ENCODE assay signal across 14 cellular contexts in the genomic region with DNA sequence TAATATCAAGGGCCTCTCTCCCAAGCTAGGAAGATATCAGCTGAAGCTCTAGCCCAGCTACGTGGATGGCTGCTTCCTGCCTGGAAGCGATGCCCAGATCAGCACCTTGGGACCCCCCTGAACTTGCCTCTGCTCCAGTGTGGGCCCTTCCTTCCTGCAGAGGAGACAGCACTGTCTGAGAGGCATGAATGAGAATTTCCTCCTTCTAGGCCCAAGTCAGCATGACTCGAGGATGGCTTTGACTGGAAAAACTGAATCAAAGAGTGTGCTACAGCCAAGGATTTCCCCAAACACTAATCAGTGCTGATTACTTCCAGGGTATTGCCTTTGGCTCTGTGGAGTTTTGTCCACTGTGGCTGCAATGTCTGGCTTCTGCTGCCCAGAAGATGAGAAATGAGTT. TPM values are rescaled to one million over a fixed set of nuclear protein-coding genes. Genes with fewer than 3 reads are reported as not detected.
DNase-seq lines count a peak whose midpoint lies in the region; ATAC-seq, FAIRE-seq and TF ChIP-seq lines count a peak whose summit lies in the region.
"Had no signal": no experiment of that assay in that cellular context is flagged by ENCODE, and none has a peak within 500 bp of the region (broad histone marks: within the 10 kb centered on the region; RNA-seq: fewer than 3 reads in every experiment).

No MANE protein-coding gene starts in this region.

- no peaks in the 10 kb centered on the region for H3K9me3 Mint-ChIP-seq in astrocyte (ENCODE audit: unreplicated experiment)
- H3K9me3 Mint-ChIP-seq: activated T-helper 1 cell treated with anti-CD3 and anti-CD28 coated beads, Interleukin-12 subunit alpha, Interleukin-12 subunit beta, Interleukin-2, Interleukin-4 antibody, amounts not matched to agents 30 ng/mL and 10 ng/mL and 1 ng/mL, durations not matched to agents 14 hours and 24 hours and 36 hours; neural progenitor cell had no signal

- H3K9ac ChIP-seq in SK-N-SH (no peak overlapping the region), astrocyte (ENCODE audit: low read length) (no peak overlapping the region)
- H3K9ac ChIP-seq: neural progenitor cell had no signal

- H3K4me2 ChIP-seq in SK-N-SH (peak overlapping the region; percentile 53), astrocyte (ENCODE audit: low read length) (no peak overlapping the region), hepatocyte (no peak overlapping the region)
- H3K4me2 ChIP-seq: neural progenitor cell had no signal

- 61% methylated on average over 3 of the region's 3 CpGs for whole genome bisulfite sequencing in SK-N-SH (ENCODE audit: low lambda C conversion rate)
- 83% methylated on average over 3 of the region's 3 CpGs for WGBS in hepatocyte (ENCODE audit: low lambda C conversion rate, missing lambda C conversion rate)
- WGBS in suprapubic skin, result 40% methylated on average over 3 of the region's 3 CpGs

- H3K27me3 Mint-ChIP-seq in astrocyte (ENCODE audit: low read depth, unreplicated experiment), result no peaks in the 10 kb centered on the region

- CTCF ChIA-PET in SK-N-SH (lab: Yijun Ruan, JAX), result interaction anchor here (0.9 kb wide), 1 partner anchor 134 kb away, joined by 3 read pairs; no protein-coding TSS in a partner anchor

- peak overlapping the region; percentile 60 for H3K4me3 Mint-ChIP-seq in astrocyte (ENCODE audit: unreplicated experiment)
- H3K4me3 Mint-ChIP-seq: activated T-helper 1 cell treated with anti-CD3 and anti-CD28 coated beads, Interleukin-12 subunit alpha, Interleukin-12 subunit beta, Interleukin-2, Interleukin-4 antibody, amounts not matched to agents 30 ng/mL and 10 ng/mL and 1 ng/mL, durations not matched to agents 14 hours and 24 hours and 36 hours; neural progenitor cell had no signal

- H3K27ac Mint-ChIP-seq in astrocyte (ENCODE audit: unreplicated experiment), result peak overlapping the region; percentile 97
- H3K27ac Mint-ChIP-seq: activated T-helper 1 cell treated with anti-CD3 and anti-CD28 coated beads, Interleukin-12 subunit alpha, Interleukin-12 subunit beta, Interleukin-2, Interleukin-4 antibody, amounts not matched to agents 30 ng/mL and 10 ng/mL and 1 ng/mL, durations not matched to agents 14 hours and 24 hours and 36 hours; neural progenitor cell had no signal

- H3K4me1 Mint-ChIP-seq in astrocyte (ENCODE audit: low read depth, unreplicated experiment), result peaks cover 84% of the 10 kb centered on the region

- TF ChIP-seq RAD21 in SK-N-SH (IDR thresholded peaks at IDR 0.05; ENCODE audit: low read length), result no peak

- ATAC-seq in SK-N-SH treated with all-trans-retinoic acid at 6 μM for 48 hours (no peak), HG02610 (IDR thresholded peaks at IDR 0.05; ENCODE audit: unreplicated experiment) (no peak)

- H2AFZ ChIP-seq in SK-N-SH (ENCODE audit: low read depth) (no peak overlapping the region), astrocyte (ENCODE audit: low read depth, low read length) (no peak overlapping the region), hepatocyte (no peak overlapping the region)
- H2AFZ ChIP-seq: neural progenitor cell had no signal

- peak overlapping the region in 1 of 2 experiments; percentile 65; a peak in 2 of 4 replicates for H3K27ac ChIP-seq in SK-N-SH (ENCODE audit: low read depth in 2 of 2, low read length in 1 of 2)
- peak overlapping the region; percentile 1 for H3K27ac ChIP-seq in astrocyte (ENCODE audit: low read depth, low read length)
- peak overlapping the region; percentile 18 for H3K27ac ChIP-seq in hepatocyte
- peak overlapping the region; percentile 44 for H3K27ac ChIP-seq in suprapubic skin
- H3K27ac ChIP-seq: neural progenitor cell had no signal

- H3K4me3 ChIP-seq in SK-N-SH (ENCODE audit: low read depth in 2 of 2, low read length in 1 of 2) (no peak overlapping the region), astrocyte (ENCODE audit: insufficient read depth, low read depth, low read length) (no peak overlapping the region), hepatocyte (no peak overlapping the region), suprapubic skin (no peak overlapping the region)
- H3K4me3 ChIP-seq: neural progenitor cell had no signal

- H3K4me1 ChIP-seq in SK-N-SH (ENCODE audit: control insufficient read depth in 1 of 2, insufficient read depth in 2 of 2, low read depth in 1 of 2, low read length in 1 of 2), result peaks cover 38 to 55% of the 10 kb centered on the region in 2 experiments
- peaks cover 80% of the 10 kb centered on the region for H3K4me1 ChIP-seq in astrocyte (ENCODE audit: insufficient read depth, low read length)
- H3K4me1 ChIP-seq in hepatocyte (ENCODE audit: insufficient read depth), result peaks cover 62% of the 10 kb centered on the region
- peaks cover 67% of the 10 kb centered on the region for H3K4me1 ChIP-seq in suprapubic skin

- no peak for FAIRE-seq in astrocyte (lab: Jason Lieb, UNC)

- H3K27me3 ChIP-seq in SK-N-SH (ENCODE audit: insufficient read depth) (no peaks in the 10 kb centered on the region), astrocyte (ENCODE audit: insufficient read depth, low read length) (no peaks in the 10 kb centered on the region), hepatocyte (no peaks in the 10 kb centered on the region), suprapubic skin (no peaks in the 10 kb centered on the region)
- H3K27me3 ChIP-seq: neural progenitor cell had no signal

- DNase-seq in SK-N-SH, result no peak
- DNase-seq in astrocyte (ENCODE audit: low read depth), result peak; percentile 72
- no peak for DNase-seq in hepatocyte (ENCODE audit: low spot score)
- no peak for DNase-seq in suprapubic skin (ENCODE audit: low spot score in 2 of 2)
- no peak for DNase-seq in SW480 (ENCODE audit: low spot score)
- no peak for DNase-seq in UCSD-AML1 (lab: John Stamatoyannopoulos, UW; ENCODE audit: unreplicated experiment)
- DNase-seq: 8988T, DMS79 treated with DMSO at 0.1 percent for 48 hours, NCI-H1436 treated with DMSO at 0.1 percent for 48 hours, T1000 had no signal

- no peak for TF ChIP-seq POLR2A in suprapubic skin (IDR thresholded peaks at IDR 0.05)

- H3K9me3 ChIP-seq in SK-N-SH, result no peaks in the 10 kb centered on the region
- H3K9me3 ChIP-seq in astrocyte (ENCODE audit: insufficient read depth, low read depth, low read length), result no peaks in the 10 kb centered on the region
- no peaks in the 10 kb centered on the region for H3K9me3 ChIP-seq in hepatocyte (ENCODE audit: low read depth)
- no peaks in the 10 kb centered on the region for H3K9me3 ChIP-seq in suprapubic skin

- H3K36me3 ChIP-seq in SK-N-SH (replicated peaks in 1 of 2; ENCODE audit: control insufficient read depth in 1 of 2, insufficient read depth in 2 of 2, low read length in 1 of 2), result no peaks in the 10 kb centered on the region
- no peaks in the 10 kb centered on the region for H3K36me3 ChIP-seq in astrocyte (ENCODE audit: insufficient read depth, low read length)
- H3K36me3 ChIP-seq in hepatocyte (replicated peaks; ENCODE audit: insufficient read depth, low read depth), result no peaks in the 10 kb centered on the region
- H3K36me3 ChIP-seq in suprapubic skin, result no peaks in the 10 kb centered on the region
- H3K36me3 ChIP-seq: neural progenitor cell had no signal

- peaks cover 100% of the 10 kb centered on the region for H3K79me2 ChIP-seq in SK-N-SH (ENCODE audit: insufficient read depth)
- peaks cover 94% of the 10 kb centered on the region for H3K79me2 ChIP-seq in astrocyte (ENCODE audit: insufficient read depth, low read length)
- H3K79me2 ChIP-seq in hepatocyte, result peaks cover 94% of the 10 kb centered on the region

- POLR2A ChIA-PET in SK-N-SH (lab: Yijun Ruan, JAX), result no interaction called here

- H3K36me3 Mint-ChIP-seq in astrocyte (ENCODE audit: low read depth, unreplicated experiment), result peaks cover 2% of the 10 kb centered on the region
- H3K36me3 Mint-ChIP-seq: neural progenitor cell had no signal

- TF ChIP-seq CTCF in SK-N-SH (IDR thresholded peaks at IDR 0.05), result no peak
- TF ChIP-seq CTCF in astrocyte (IDR thresholded peaks at IDR 0.05; ENCODE audit: insufficient read depth, low read depth, low read length), result no peak
- TF ChIP-seq CTCF in hepatocyte (IDR thresholded peaks at IDR 0.05; ENCODE audit: poor library complexity), result no peak
- no peak for TF ChIP-seq CTCF in suprapubic skin (IDR thresholded peaks at IDR 0.05)

- H4K20me1 ChIP-seq in SK-N-SH (ENCODE audit: insufficient read depth) (peaks cover 20% of the 10 kb centered on the region), astrocyte (ENCODE audit: insufficient read depth, low read length) (peaks cover 43% of the 10 kb centered on the region), hepatocyte (ENCODE audit: insufficient read depth, poor library complexity, severe bottlenecking) (peaks cover 31% of the 10 kb centered on the region)

- H3K9me2 ChIP-seq in SK-N-SH (no peaks in the 10 kb centered on the region), hepatocyte (replicated peaks; ENCODE audit: insufficient read depth) (no peaks in the 10 kb centered on the region)

- H3F3A ChIP-seq in SK-N-SH (replicated peaks; ENCODE audit: insufficient read depth), result peaks cover 68% of the 10 kb centered on the region

- TF ChIP-seq EP300 in SK-N-SH (IDR thresholded peaks at IDR 0.05; ENCODE audit: borderline replicate concordance in 1 of 2, low read depth in 1 of 2, low read length in 1 of 2) (no peak), suprapubic skin (IDR thresholded peaks at IDR 0.05) (no peak)

TF ChIP-seq in SK-N-SH, 30 proteins besides CTCF, POLR2A, EP300 and RAD21:
- TF ChIP-seq FOSL2 (IDR thresholded peaks at IDR 0.05; ENCODE audit: borderline replicate concordance, low read depth) (0 out of 2 replicates have a peak, but pooled peaks have one; percentile 3), TCF12 (IDR thresholded peaks at IDR 0.05) (no peak), NFIC (IDR thresholded peaks at IDR 0.05; ENCODE audit: borderline replicate concordance) (no peak)

TF ChIP-seq in SK-N-SH treated with all-trans-retinoic acid at 6 μM for 48 hours, 23 proteins besides CTCF, POLR2A, EP300 and RAD21 (continues in another document):
- no peak for TF ChIP-seq TCF4 (CRISPR knock-in tag; IDR thresholded peaks at IDR 0.05; ENCODE audit: borderline replicate concordance)
- TF ChIP-seq, protein P1, sequence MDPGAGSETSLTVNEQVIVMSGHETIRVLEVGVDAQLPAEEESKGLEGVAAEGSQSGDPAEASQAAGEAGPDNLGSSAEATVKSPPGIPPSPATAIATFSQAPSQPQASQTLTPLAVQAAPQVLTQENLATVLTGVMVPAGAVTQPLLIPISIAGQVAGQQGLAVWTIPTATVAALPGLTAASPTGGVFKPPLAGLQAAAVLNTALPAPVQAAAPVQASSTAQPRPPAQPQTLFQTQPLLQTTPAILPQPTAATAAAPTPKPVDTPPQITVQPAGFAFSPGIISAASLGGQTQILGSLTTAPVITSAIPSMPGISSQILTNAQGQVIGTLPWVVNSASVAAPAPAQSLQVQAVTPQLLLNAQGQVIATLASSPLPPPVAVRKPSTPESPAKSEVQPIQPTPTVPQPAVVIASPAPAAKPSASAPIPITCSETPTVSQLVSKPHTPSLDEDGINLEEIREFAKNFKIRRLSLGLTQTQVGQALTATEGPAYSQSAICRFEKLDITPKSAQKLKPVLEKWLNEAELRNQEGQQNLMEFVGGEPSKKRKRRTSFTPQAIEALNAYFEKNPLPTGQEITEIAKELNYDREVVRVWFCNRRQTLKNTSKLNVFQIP (CRISPR knock-in tag; IDR thresholded peaks at IDR 0.05; ENCODE audit: borderline replicate concordance, low read depth), result no peak

RNA-seq across cellular contexts. Expression of gene FLNB, which starts 36.4 kb away (rescaled TPM):
- polyA plus RNA-seq in SK-N-SH (2012; rRNA removed), result 115 and 127 TPM in 2 replicates
- polyA plus RNA-seq in SK-N-SH (2012; cell fraction: cytosol; rRNA removed), result 44.1 and 52.4 TPM in 2 replicates
- 397 and 536 TPM in 2 replicates for polyA plus RNA-seq in SK-N-SH (2012; cell fraction: nucleus; rRNA removed)
- 434 and 521 TPM in 2 replicates for total RNA-seq in astrocyte
- 136 and 172 TPM in 2 replicates for total RNA-seq in hepatocyte
- 69.4 and 74.2 TPM in 2 replicates for polyA plus RNA-seq in hepatocyte
- 100 to 1,000 TPM; 143 to 186 (median 150) TPM for total RNA-seq in suprapubic skin
